ENCODE assay signal across 1 cellular context in the genomic region with DNA sequence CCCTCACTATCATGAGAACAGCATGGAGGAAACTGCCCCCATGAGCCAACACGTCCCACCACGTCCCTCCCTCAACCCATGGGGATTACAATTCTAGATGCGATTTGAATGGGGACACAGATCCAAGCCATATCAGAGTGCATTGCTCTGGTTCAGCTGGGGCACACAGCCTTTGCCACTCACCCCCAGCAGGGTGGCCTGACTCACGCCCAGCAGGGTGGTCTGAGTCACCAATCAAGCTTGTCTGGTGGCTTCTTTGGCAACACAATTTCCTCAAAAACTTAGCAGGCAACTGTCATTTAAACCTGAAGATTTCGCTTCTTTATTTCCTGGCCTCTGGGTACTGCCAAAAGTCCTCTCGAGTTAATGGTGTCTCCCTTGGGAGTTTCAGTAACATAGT.
TF ChIP-seq lines count a peak whose summit lies in the region.

No MANE protein-coding gene starts in this region.

TF ChIP-seq in IMR-90, 13 proteins besides CTCF, POLR2A, EP300 and RAD21 (continued from another document):
- TF ChIP-seq, protein P1, sequence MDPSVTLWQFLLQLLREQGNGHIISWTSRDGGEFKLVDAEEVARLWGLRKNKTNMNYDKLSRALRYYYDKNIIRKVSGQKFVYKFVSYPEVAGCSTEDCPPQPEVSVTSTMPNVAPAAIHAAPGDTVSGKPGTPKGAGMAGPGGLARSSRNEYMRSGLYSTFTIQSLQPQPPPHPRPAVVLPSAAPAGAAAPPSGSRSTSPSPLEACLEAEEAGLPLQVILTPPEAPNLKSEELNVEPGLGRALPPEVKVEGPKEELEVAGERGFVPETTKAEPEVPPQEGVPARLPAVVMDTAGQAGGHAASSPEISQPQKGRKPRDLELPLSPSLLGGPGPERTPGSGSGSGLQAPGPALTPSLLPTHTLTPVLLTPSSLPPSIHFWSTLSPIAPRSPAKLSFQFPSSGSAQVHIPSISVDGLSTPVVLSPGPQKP (IDR thresholded peaks at IDR 0.05; ENCODE audit: borderline replicate concordance, low read depth, low read length): no peak
- no peak for TF ChIP-seq RCOR1 (IDR thresholded peaks at IDR 0.05; ENCODE audit: insufficient replicate concordance, low read length)
- no peak for TF ChIP-seq NFE2L2 (IDR thresholded peaks at IDR 0.05; ENCODE audit: low read depth, low read length)
- TF ChIP-seq FOS (IDR thresholded peaks at IDR 0.05; ENCODE audit: low read depth, low read length): no peak
- TF ChIP-seq MXI1 (IDR thresholded peaks at IDR 0.05; ENCODE audit: borderline replicate concordance, low read depth, low read length): no peak
- TF ChIP-seq CHD1 (IDR thresholded peaks at IDR 0.05; ENCODE audit: low read depth, low read length): no peak
- TF ChIP-seq MAZ (IDR thresholded peaks at IDR 0.05; ENCODE audit: borderline replicate concordance, low read depth, low read length): no peak
TF ChIP-seq in IMR-90: peak in this region for 0.
